Comparison of ENCODE assay signal across 13 cellular contexts in genomic region chr19:41701401-41702075, GRCh38. TPM values are rescaled to one million over a fixed set of nuclear protein-coding genes. Genes with fewer than 3 reads are reported as not detected.
DNase-seq lines count a peak whose midpoint lies in the region; ATAC-seq, FAIRE-seq and TF ChIP-seq lines count a peak whose summit lies in the region.
"Had no signal": no experiment of that assay in that cellular context is flagged by ENCODE, and none has a peak within 500 bp of the region (broad histone marks: within the 10 kb centered on the region; RNA-seq: fewer than 3 reads in every experiment).

No MANE protein-coding gene starts in this region.

- WGBS in small intestine, 3 donors = 49 to 53% (median 51%) methylated on average over 10 of the region's 10 CpGs

- H3K27ac Mint-ChIP-seq in activated CD4-positive, alpha-beta memory T cell treated with anti-CD3 and anti-CD28 coated beads, Interleukin-2, amount 10 ng/mL, durations not matched to agents 7 days and 5 days = no peak overlapping the region
- no peak overlapping the region for H3K27ac Mint-ChIP-seq in activated CD4-positive, alpha-beta memory T cell treated with anti-CD3 and anti-CD28 coated beads for 36 hours
- H3K27ac Mint-ChIP-seq: CD8-positive, alpha-beta T cell; stimulated activated memory B cell treated with anti-CD40 and anti-IgM and Interleukin-4, amounts not matched to agents 10 μg/mL and 1 μg/mL and 100 μg/mL, for 72 hours had no signal

- POLR2A ChIA-PET in activated CD4-positive, alpha-beta memory T cell treated with anti-CD3 and anti-CD28 coated beads, Interleukin-2, amount 10 ng/mL, durations not matched to agents 7 days and 5 days (lab: Charles Lee) = no interaction called here
- POLR2A ChIA-PET in activated CD4-positive, alpha-beta memory T cell treated with anti-CD3 and anti-CD28 coated beads for 36 hours (lab: Charles Lee) = no interaction called here

- no peak for ATAC-seq in left lung
- ATAC-seq: CD8-positive, alpha-beta T cell; pancreas; stimulated activated memory B cell treated with anti-CD40 and anti-IgM and Interleukin-4, amounts not matched to agents 10 μg/mL and 1 μg/mL and 100 μg/mL, for 72 hours had no signal

- H3K9me3 Mint-ChIP-seq in activated CD4-positive, alpha-beta memory T cell treated with anti-CD3 and anti-CD28 coated beads, Interleukin-2, amount 10 ng/mL, durations not matched to agents 7 days and 5 days = no peaks in the 10 kb centered on the region
- no peaks in the 10 kb centered on the region for H3K9me3 Mint-ChIP-seq in activated CD4-positive, alpha-beta memory T cell treated with anti-CD3 and anti-CD28 coated beads for 36 hours
- H3K9me3 Mint-ChIP-seq: CD8-positive, alpha-beta T cell; stimulated activated memory B cell treated with anti-CD40 and anti-IgM and Interleukin-4, amounts not matched to agents 10 μg/mL and 1 μg/mL and 100 μg/mL, for 72 hours had no signal

- no peak for FAIRE-seq in small intestine (lab: Jason Lieb, UNC)
- FAIRE-seq: pancreas had no signal

- H3K27me3 ChIP-seq in WERI-Rb-1 (ENCODE audit: insufficient read depth, low read depth, severe bottlenecking) (peaks cover 85% of the 10 kb centered on the region), small intestine (ENCODE audit: control insufficient read depth in 2 of 2, insufficient read depth in 2 of 2, low read length in 2 of 2) (peaks cover 0 to 4% of the 10 kb centered on the region in 2 donors), left lung (peaks cover 0 to 68% of the 10 kb centered on the region in 2 donors)
- H3K27me3 ChIP-seq: ascending aorta, hepatocyte, pancreas had no signal

- peak; percentile 13 for DNase-seq in activated CD4-positive, alpha-beta memory T cell treated with anti-CD3 and anti-CD28 coated beads, Interleukin-2, amount 10 ng/mL, durations not matched to agents 7 days and 5 days
- DNase-seq in activated CD4-positive, alpha-beta memory T cell treated with anti-CD3 and anti-CD28 coated beads for 36 hours = no peak
- peak; percentile 59 for DNase-seq in HuH-7 (ENCODE audit: low spot score)
- peak; percentile 30 for DNase-seq in WERI-Rb-1
- DNase-seq in small intestine = peak; percentile 15
- no peak for DNase-seq in LoVo (ENCODE audit: low spot score)
- DNase-seq in left lung = no peak
- no peak for DNase-seq in foreskin melanocyte

- H3K4me3 ChIP-seq in WERI-Rb-1 (ENCODE audit: low read depth, low read length) = no peak overlapping the region
- no peak overlapping the region for H3K4me3 ChIP-seq in small intestine (ENCODE audit: low read depth in 1 of 2, low read length in 2 of 2)
- no peak overlapping the region for H3K4me3 ChIP-seq in left lung
- H3K4me3 ChIP-seq: ascending aorta, hepatocyte, pancreas had no signal

- H3K9me3 ChIP-seq in WERI-Rb-1 (ENCODE audit: severe bottlenecking) = no peaks in the 10 kb centered on the region
- no peaks in the 10 kb centered on the region for H3K9me3 ChIP-seq in small intestine (ENCODE audit: control insufficient read depth, low read depth)
- no peaks in the 10 kb centered on the region for H3K9me3 ChIP-seq in left lung
- H3K9me3 ChIP-seq: ascending aorta, pancreas had no signal

- H3K27ac ChIP-seq in WERI-Rb-1 = no peak overlapping the region
- H3K27ac ChIP-seq in small intestine (ENCODE audit: low read depth in 1 of 2, low read length in 1 of 2) = no peak overlapping the region
- H3K27ac ChIP-seq in left lung = no peak overlapping the region
- H3K27ac ChIP-seq: ascending aorta, hepatocyte had no signal

- no peak overlapping the region for H3K4me3 Mint-ChIP-seq in activated CD4-positive, alpha-beta memory T cell treated with anti-CD3 and anti-CD28 coated beads, Interleukin-2, amount 10 ng/mL, durations not matched to agents 7 days and 5 days
- H3K4me3 Mint-ChIP-seq in activated CD4-positive, alpha-beta memory T cell treated with anti-CD3 and anti-CD28 coated beads for 36 hours = no peak overlapping the region
- H3K4me3 Mint-ChIP-seq: CD8-positive, alpha-beta T cell; stimulated activated memory B cell treated with anti-CD40 and anti-IgM and Interleukin-4, amounts not matched to agents 10 μg/mL and 1 μg/mL and 100 μg/mL, for 72 hours had no signal

- no peaks in the 10 kb centered on the region for H3K36me3 ChIP-seq in WERI-Rb-1
- no peaks in the 10 kb centered on the region for H3K36me3 ChIP-seq in small intestine (ENCODE audit: control insufficient read depth in 2 of 2, insufficient read depth in 2 of 2, low read length in 2 of 2)
- H3K36me3 ChIP-seq in left lung = no peaks in the 10 kb centered on the region
- H3K36me3 ChIP-seq: ascending aorta, pancreas had no signal

- peaks cover 10% of the 10 kb centered on the region for H3K27me3 Mint-ChIP-seq in activated CD4-positive, alpha-beta memory T cell treated with anti-CD3 and anti-CD28 coated beads, Interleukin-2, amount 10 ng/mL, durations not matched to agents 7 days and 5 days
- peaks cover 28% of the 10 kb centered on the region for H3K27me3 Mint-ChIP-seq in activated CD4-positive, alpha-beta memory T cell treated with anti-CD3 and anti-CD28 coated beads for 36 hours

- CTCF ChIA-PET in activated CD4-positive, alpha-beta memory T cell treated with anti-CD3 and anti-CD28 coated beads, Interleukin-2, amount 10 ng/mL, durations not matched to agents 7 days and 5 days (lab: Charles Lee) = interaction anchor here (1.6 to 2.4 kb wide), 2 partner anchors 10 to 60 kb away, joined by 6 to 11 read pairs; no protein-coding TSS in a partner anchor
- CTCF ChIA-PET in activated CD4-positive, alpha-beta memory T cell treated with anti-CD3 and anti-CD28 coated beads for 36 hours (lab: Charles Lee) = interaction anchor here (0.8 to 2.6 kb wide), 4 partner anchors 9 to 84 kb away, joined by 3 to 10 read pairs (median 8); no protein-coding TSS in a partner anchor

- no peaks in the 10 kb centered on the region for H3K36me3 Mint-ChIP-seq in activated CD4-positive, alpha-beta memory T cell treated with anti-CD3 and anti-CD28 coated beads, Interleukin-2, amount 10 ng/mL, durations not matched to agents 7 days and 5 days (ENCODE audit: low read depth)
- no peaks in the 10 kb centered on the region for H3K36me3 Mint-ChIP-seq in activated CD4-positive, alpha-beta memory T cell treated with anti-CD3 and anti-CD28 coated beads for 36 hours
- H3K36me3 Mint-ChIP-seq: CD8-positive, alpha-beta T cell; stimulated activated memory B cell treated with anti-CD40 and anti-IgM and Interleukin-4, amounts not matched to agents 10 μg/mL and 1 μg/mL and 100 μg/mL, for 72 hours had no signal

- intact Hi-C loops in activated CD4-positive, alpha-beta memory T cell treated with anti-CD3 and anti-CD28 coated beads for 36 hours (cut with micrococcal nuclease) = no loop called here
- intact Hi-C loops in left lung (cut with DNase I) = no loop called here

- H3K4me1 Mint-ChIP-seq in activated CD4-positive, alpha-beta memory T cell treated with anti-CD3 and anti-CD28 coated beads, Interleukin-2, amount 10 ng/mL, durations not matched to agents 7 days and 5 days = no peaks in the 10 kb centered on the region
- H3K4me1 Mint-ChIP-seq in activated CD4-positive, alpha-beta memory T cell treated with anti-CD3 and anti-CD28 coated beads for 36 hours (ENCODE audit: low read depth) = peaks cover 3% of the 10 kb centered on the region

- TF ChIP-seq CTCF in WERI-Rb-1 (IDR thresholded peaks at IDR 0.05; ENCODE audit: low read depth, low read length) (peak; percentile 68), left lung (IDR thresholded peaks at IDR 0.05) (no peak)

- peaks cover 0 to 3% of the 10 kb centered on the region in 2 donors for H3K4me1 ChIP-seq in small intestine (ENCODE audit: control insufficient read depth in 2 of 2, insufficient read depth in 1 of 2, low read depth in 1 of 2, low read length in 1 of 2)
- H3K4me1 ChIP-seq in left lung = peaks cover 0 to 16% of the 10 kb centered on the region in 2 donors
- H3K4me1 ChIP-seq: ascending aorta had no signal

RNA-seq across cellular contexts. Expression of gene CEACAM5, which starts 6.9 kb away (rescaled TPM):
- not detected for total RNA-seq in activated CD4-positive, alpha-beta memory T cell treated with anti-CD3 and anti-CD28 coated beads, Interleukin-2, amount 10 ng/mL, durations not matched to agents 7 days and 5 days
- not detected for total RNA-seq in activated CD4-positive, alpha-beta memory T cell treated with anti-CD3 and anti-CD28 coated beads for 36 hours
- polyA plus RNA-seq in small intestine = 10 to 100 TPM in 1 of 3 donors, 1 to 10 TPM in 2; 2.7 to 32.4 (median 3.1) TPM
- 10 to 100 TPM; 21.2 to 31.1 TPM for total RNA-seq in left lung
- total RNA-seq: ascending aorta; CD8-positive, alpha-beta T cell had no signal

RNA-seq across cellular contexts. Expression of gene CEACAM7, which starts 13.5 kb away (rescaled TPM):
- total RNA-seq in activated CD4-positive, alpha-beta memory T cell treated with anti-CD3 and anti-CD28 coated beads, Interleukin-2, amount 10 ng/mL, durations not matched to agents 7 days and 5 days = not detected
- total RNA-seq in activated CD4-positive, alpha-beta memory T cell treated with anti-CD3 and anti-CD28 coated beads for 36 hours = not detected
- under 1 TPM in 1 of 3 donors, not detected in 2; 0.33 TPM for polyA plus RNA-seq in small intestine
- under 1 TPM; 0.18 to 0.44 TPM for total RNA-seq in left lung
- total RNA-seq: ascending aorta; CD8-positive, alpha-beta T cell had no signal
- polyA plus RNA-seq: hepatocyte had no signal

RNA-seq across cellular contexts. Expression of gene CEACAM6, which starts 53.8 kb away (rescaled TPM):
- not detected for total RNA-seq in activated CD4-positive, alpha-beta memory T cell treated with anti-CD3 and anti-CD28 coated beads, Interleukin-2, amount 10 ng/mL, durations not matched to agents 7 days and 5 days
- total RNA-seq in activated CD4-positive, alpha-beta memory T cell treated with anti-CD3 and anti-CD28 coated beads for 36 hours = not detected
- 10 to 100 TPM in 2 of 3 donors, 1 to 10 TPM in 1; 8.5 to 45.8 (median 14.1) TPM for polyA plus RNA-seq in small intestine
- total RNA-seq in left lung = 1,000 to 10,000 TPM in 1 of 2 donors, 100 to 1,000 TPM in 1; 367 to 1,560 TPM
- total RNA-seq: ascending aorta; CD8-positive, alpha-beta T cell had no signal

Comparison
In these comparisons a context has a peak if more than half of its experiments do, and no peak if none do; other contexts are left out.
1. DNase-seq: peak in activated CD4-positive, alpha-beta memory T cell treated with anti-CD3 and anti-CD28 coated beads, Interleukin-2, amount 10 ng/mL, durations not matched to agents 7 days and 5 days (single experiment), HuH-7 (single experiment), WERI-Rb-1 (single experiment) and small intestine (single experiment); none in activated CD4-positive, alpha-beta memory T cell treated with anti-CD3 and anti-CD28 coated beads for 36 hours (single experiment), LoVo (single experiment), left lung (0 of 2) and foreskin melanocyte (single experiment).
2. RNA of gene CEACAM5, which starts 6.9 kb away (total RNA-seq): 21.2 to 31.1 TPM in left lung; not detected in activated CD4-positive, alpha-beta memory T cell treated with anti-CD3 and anti-CD28 coated beads, Interleukin-2, amount 10 ng/mL, durations not matched to agents 7 days and 5 days and not detected in activated CD4-positive, alpha-beta memory T cell treated with anti-CD3 and anti-CD28 coated beads for 36 hours; every median in the first group is over 10 times any median in the second.
3. RNA of gene CEACAM6, which starts 53.8 kb away (total RNA-seq): 367 to 1,560 TPM in left lung; not detected in activated CD4-positive, alpha-beta memory T cell treated with anti-CD3 and anti-CD28 coated beads, Interleukin-2, amount 10 ng/mL, durations not matched to agents 7 days and 5 days and not detected in activated CD4-positive, alpha-beta memory T cell treated with anti-CD3 and anti-CD28 coated beads for 36 hours; every median in the first group is over 100 times any median in the second.